Comparison of ENCODE assay signal across 9 cellular contexts in the genomic region with DNA sequence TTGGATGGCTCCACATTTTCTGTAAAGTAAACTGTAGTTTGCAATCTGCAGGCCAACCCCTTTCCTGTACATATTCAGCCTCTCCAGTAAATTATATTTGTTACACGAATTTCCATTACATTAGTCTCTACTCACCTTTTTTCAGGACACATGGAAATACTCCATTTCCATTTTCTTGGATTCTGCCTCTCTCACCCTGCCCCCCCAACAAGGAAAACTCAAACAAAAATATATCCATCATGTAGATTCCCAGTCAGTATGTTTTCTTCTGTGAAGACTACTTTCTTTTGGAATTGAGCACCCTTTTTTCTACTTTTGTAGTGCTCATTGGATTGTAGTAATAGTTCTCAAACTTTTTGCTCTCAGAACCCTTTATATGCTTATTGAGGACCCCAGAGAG. TPM values are rescaled to one million over a fixed set of nuclear protein-coding genes. Genes with fewer than 3 reads are reported as not detected.
DNase-seq lines count a peak whose midpoint lies in the region; ATAC-seq, FAIRE-seq and TF ChIP-seq lines count a peak whose summit lies in the region.
"Had no signal": no experiment of that assay in that cellular context is flagged by ENCODE, and none has a peak within 500 bp of the region (broad histone marks: within the 10 kb centered on the region; RNA-seq: fewer than 3 reads in every experiment).

No MANE protein-coding gene starts in this region.

- peaks cover 3% of the 10 kb centered on the region for H3K79me1 ChIP-seq in mesendoderm (ENCODE audit: low read length)

- H2BK15ac ChIP-seq in mesendoderm (replicated peaks; ENCODE audit: low read depth) = no peak overlapping the region

- H4K5ac ChIP-seq in mesendoderm (ENCODE audit: low read length) = no peak overlapping the region

- in situ Hi-C loops in HepG2 (cut with HindIII; ENCODE audit: extremely low pct_ligation_motif_present, low pct_unique_long_range_greater_than_20kb) (no loop called here), K562 (cut with MboI) (no loop called here)

- TF ChIP-seq CTCF in HepG2 (CRISPR knock-in tag; IDR thresholded peaks at IDR 0.05) = no peak
- TF ChIP-seq CTCF in right lobe of liver (IDR thresholded peaks at IDR 0.05) = no peak
- no peak for TF ChIP-seq CTCF in K562 (IDR thresholded peaks at IDR 0.05 in 2 of 3, conservative IDR thresholded peaks at IDR 0.05 in 1 of 3; ENCODE audit: insufficient read depth in 2 of 3, low read depth in 1 of 3, low read length in 3 of 3)
- TF ChIP-seq CTCF in uterus (IDR thresholded peaks at IDR 0.05) = no peak

- no peak overlapping the region for H3K18ac ChIP-seq in mesendoderm (ENCODE audit: low read length)

- TF ChIP-seq EP300 in HepG2 (IDR thresholded peaks at IDR 0.05; ENCODE audit: low read depth in 2 of 2, low read length in 2 of 2) = no peak
- no peak for TF ChIP-seq EP300 in HepG2 (CRISPR knock-in tag; IDR thresholded peaks at IDR 0.05; ENCODE audit: borderline replicate concordance)
- no peak for TF ChIP-seq EP300 in K562 (IDR thresholded peaks at IDR 0.05; ENCODE audit: low read length)

- H3K56ac ChIP-seq in mesendoderm (ENCODE audit: low read length) = no peak overlapping the region

- H4K8ac ChIP-seq in mesendoderm (ENCODE audit: low read depth, low read length) = no peak overlapping the region

- H3K9me3 ChIP-seq in HepG2 (ENCODE audit: low read length) (no peaks in the 10 kb centered on the region), right lobe of liver (no peaks in the 10 kb centered on the region), K562 (replicated peaks; ENCODE audit: control insufficient read depth, insufficient read depth, low read depth, low read length) (no peaks in the 10 kb centered on the region), uterus (no peaks in the 10 kb centered on the region)

- ATAC-seq in HepG2 (no peak), right lobe of liver (no peak), K562 (no peak), GM21360 (IDR thresholded peaks at IDR 0.05; ENCODE audit: unreplicated experiment) (no peak)

- peak overlapping the region; percentile 98 for H3K27ac ChIP-seq in HepG2 (ENCODE audit: extremely low read length, insufficient read depth, low read length)
- H3K27ac ChIP-seq in right lobe of liver = no peak overlapping the region
- H3K27ac ChIP-seq in K562 (ENCODE audit: extremely low read depth, low read depth, low read length) = no peak overlapping the region
- no peak overlapping the region for H3K27ac ChIP-seq in mesendoderm (ENCODE audit: low read depth, low read length)
- H3K27ac ChIP-seq in uterus = peak overlapping the region; percentile 97 to 100

- CTCF ChIA-PET in HepG2 (lab: Yijun Ruan, JAX; ENCODE audit: low intra/inter-chr PET ratio, low total read pairs) (no interaction called here), K562 (lab: Yijun Ruan, JAX; ENCODE audit: low intra/inter-chr PET ratio) (no interaction called here)

- H3K4me2 ChIP-seq in HepG2 (ENCODE audit: low read depth, low read length) (peak overlapping the region; percentile 86), K562 (ENCODE audit: insufficient read depth, low read length) (peak overlapping the region; percentile 88), mesendoderm (ENCODE audit: low read length) (peak overlapping the region; percentile 12)

- no peak overlapping the region for H2BK5ac ChIP-seq in mesendoderm (ENCODE audit: low read length)

- FAIRE-seq in HepG2 (lab: Jason Lieb, UNC) (no peak), K562 (lab: Jason Lieb, UNC) (no peak)

- BruUV-seq in HepG2 (replicated peaks; lab: Mats Ljungman, UMichigan) (no TSS peak), K562 (replicated peaks; lab: Mats Ljungman, UMichigan) (no TSS peak)

- no peaks in the 10 kb centered on the region for H3K36me3 ChIP-seq in HepG2 (replicated peaks in 1 of 2; ENCODE audit: control insufficient read depth in 1 of 2, insufficient read depth in 2 of 2, low read length in 2 of 2)
- no peaks in the 10 kb centered on the region for H3K36me3 ChIP-seq in right lobe of liver
- no peaks in the 10 kb centered on the region for H3K36me3 ChIP-seq in K562 (ENCODE audit: control insufficient read depth, insufficient read depth, low read length)
- no peaks in the 10 kb centered on the region for H3K36me3 ChIP-seq in mesendoderm (ENCODE audit: control insufficient read depth, insufficient read depth, low read length)
- H3K36me3 ChIP-seq in uterus = no peaks in the 10 kb centered on the region

- H4K20me1 ChIP-seq in HepG2 (ENCODE audit: insufficient read depth, low read length) (peaks cover 22% of the 10 kb centered on the region), K562 (replicated peaks; ENCODE audit: control insufficient read depth, insufficient read depth, low read length) (no peaks in the 10 kb centered on the region; the same call in 1 of the 2 replicates)

- 0% methylated on average over 1 of the region's 1 CpG for WGBS in HepG2 (ENCODE audit: low lambda C conversion rate)
- WGBS in right lobe of liver (ENCODE audit: insufficient coverage, low coverage, low lambda C conversion rate, missing lambda C conversion rate) = 47% methylated on average over 1 of the region's 1 CpG
- WGBS in K562 (ENCODE audit: insufficient coverage, low coverage, missing lambda C conversion rate) = 5% methylated on average over 1 of the region's 1 CpG
- WGBS in mesendoderm (ENCODE audit: extremely low coverage, insufficient coverage, low lambda C conversion rate) = no CpG with 5 or more reads among the region's 1 CpG

- H3K23ac ChIP-seq in mesendoderm (ENCODE audit: low read length) = no peak overlapping the region

- no peak overlapping the region for H3K4ac ChIP-seq in mesendoderm (ENCODE audit: low read depth, low read length)

- intact Hi-C loops in HepG2 (cut with micrococcal nuclease; ENCODE audit: unreplicated experiment) = no loop called here
- intact Hi-C loops in right lobe of liver (cut with DNase I) = no loop called here
- intact Hi-C loops in K562 (cut with micrococcal nuclease) = loop anchor here (5.0 kb wide), 3 partner anchors 34 to 211 kb away; a partner anchor contains a TSS
- intact Hi-C loops in uterus (cut with DNase I; ENCODE audit: low total_unique reads) = no loop called here

- TF ChIP-seq POLR2A in HepG2 (IDR thresholded peaks at IDR 0.05; ENCODE audit: insufficient read depth in 1 of 2, low read depth in 2 of 2, low read length in 2 of 2) = no peak
- TF ChIP-seq POLR2A in right lobe of liver (IDR thresholded peaks at IDR 0.05) = no peak
- no peak for TF ChIP-seq POLR2A in K562 (conservative IDR thresholded peaks at IDR 0.05)
- no peak for TF ChIP-seq POLR2A in uterus (IDR thresholded peaks at IDR 0.05)

- no peak for DNase-seq in HepG2 (ENCODE audit: low spot score)
- no peak for DNase-seq in right lobe of liver
- DNase-seq in K562 (ENCODE audit: extremely low read depth in 1 of 4, low spot score in 3 of 4) = no peak
- DNase-seq in mesendoderm = no peak
- no peak for DNase-seq in uterus
- no peak for DNase-seq in OCI-M1 (lab: John Stamatoyannopoulos, UW)
- no peak for DNase-seq in effector CD4-positive, alpha-beta T cell
- DNase-seq: NCI-H187 had no signal

- H3K4me1 ChIP-seq in HepG2 (ENCODE audit: insufficient read depth, low read length) (peaks cover 53% of the 10 kb centered on the region), right lobe of liver (peaks cover 0 to 16% (median 4%) of the 10 kb centered on the region in 4 donors), K562 (replicated peaks in 1 of 2; ENCODE audit: control insufficient read depth in 2 of 2, insufficient read depth in 2 of 2, low read length in 2 of 2) (peaks cover 10 to 23% of the 10 kb centered on the region in 2 experiments; a peak in 4 of 5 replicates), mesendoderm (ENCODE audit: control insufficient read depth, low read depth, low read length) (no peaks in the 10 kb centered on the region), uterus (no peaks in the 10 kb centered on the region)

- H3K79me2 ChIP-seq in HepG2 (ENCODE audit: insufficient read depth, low read length) (peaks cover 77% of the 10 kb centered on the region), K562 (ENCODE audit: control insufficient read depth, insufficient read depth, low read length) (peaks cover 77% of the 10 kb centered on the region), mesendoderm (ENCODE audit: control insufficient read depth, insufficient read depth, low read length) (peaks cover 48% of the 10 kb centered on the region)

- H3K9ac ChIP-seq in HepG2 (ENCODE audit: insufficient read depth, low read depth, low read length) (peak overlapping the region; percentile 96), K562 (ENCODE audit: insufficient read depth in 1 of 2, low read depth in 2 of 2, low read length in 2 of 2) (peak overlapping the region in 1 of 2 experiments; percentile 95; a peak in 2 of 4 replicates), mesendoderm (ENCODE audit: low read length) (no peak overlapping the region)

- H3K4me3 ChIP-seq in HepG2 (replicated peaks in 1 of 3; ENCODE audit: insufficient read depth in 1 of 3, low read depth in 2 of 3, low read length in 3 of 3) (peak overlapping the region; percentile 86 to 99 (median 98)), right lobe of liver (no peak overlapping the region), K562 (peak overlapping the region; percentile 70), mesendoderm (ENCODE audit: low read length) (no peak overlapping the region), uterus (peak overlapping the region; percentile 87 to 98)

- no peak overlapping the region for H2AFZ ChIP-seq in HepG2 (ENCODE audit: low read length)
- H2AFZ ChIP-seq in K562 (ENCODE audit: low read depth, low read length) = no peak overlapping the region

- POLR2A ChIA-PET in HepG2 (lab: Yijun Ruan, JAX) = interaction anchor here (0.8 to 2.2 kb wide), 3 partner anchors 12 to 43 kb away, joined by 4 to 10 read pairs (median 4); no protein-coding TSS in a partner anchor
- POLR2A ChIA-PET in K562 (lab: Yijun Ruan, JAX) = interaction anchor here (1.0 to 3.0 kb wide), 4 partner anchors 11 to 66 kb away, joined by 3 to 19 read pairs (median 8); no protein-coding TSS in a partner anchor

- no peak overlapping the region for H2BK120ac ChIP-seq in mesendoderm (ENCODE audit: low read depth, low read length)

- H3K9me1 ChIP-seq in K562 (ENCODE audit: control insufficient read depth, insufficient read depth, low read length) = no peaks in the 10 kb centered on the region

- H3K27me3 ChIP-seq in HepG2 (ENCODE audit: control insufficient read depth in 1 of 2, insufficient read depth in 2 of 2, low read length in 2 of 2) (no peaks in the 10 kb centered on the region; a peak in 1 of 5 replicates), right lobe of liver (no peaks in the 10 kb centered on the region), K562 (ENCODE audit: control insufficient read depth in 2 of 2, insufficient read depth in 2 of 2, low read length in 2 of 2) (no peaks in the 10 kb centered on the region), mesendoderm (ENCODE audit: insufficient read depth, low read length, poor library complexity) (no peaks in the 10 kb centered on the region), uterus (no peaks in the 10 kb centered on the region)

- no peak overlapping the region for H2AK5ac ChIP-seq in mesendoderm (ENCODE audit: low read length)

- TF ChIP-seq RAD21 in HepG2 (CRISPR knock-in tag; IDR thresholded peaks at IDR 0.05) (no peak), K562 (CRISPR knock-in tag; conservative IDR thresholded peaks at IDR 0.05 in 1 of 2, IDR thresholded peaks at IDR 0.05 in 1 of 2) (no peak)

RNA-seq across cellular contexts. Expression of a gene that starts 2.9 kb away (rescaled TPM):
- 26.2 and 32.3 TPM in 2 replicates for total RNA-seq in HepG2 (2016; rRNA removed; fragmentation: Illumina TruSeq; extraction: Trizol)
- 24.3 and 34.3 TPM in 2 replicates for total RNA-seq in HepG2 (2016; cell fraction: cytosol; rRNA removed; fragmentation: Illumina TruSeq; extraction: Trizol; ENCODE audit: low read depth)
- total RNA-seq in HepG2 (2016; cell fraction: insoluble cytoplasmic fraction; rRNA removed; fragmentation: Illumina TruSeq; extraction: Trizol) = 26.8 and 33.7 TPM in 2 replicates
- 16.7 and 17.3 TPM in 2 replicates for total RNA-seq in HepG2 (2016; cell fraction: membrane; rRNA removed; fragmentation: Illumina TruSeq; extraction: Trizol)
- total RNA-seq in HepG2 (2016; cell fraction: nucleus; rRNA removed; fragmentation: Illumina TruSeq; extraction: Trizol) = 18.8 and 22.5 TPM in 2 replicates
- 7.3 and 8.0 TPM in 2 replicates for polyA plus RNA-seq in HepG2 (2011; rRNA removed)
- polyA plus RNA-seq in HepG2 (2011; cell fraction: cytosol; rRNA removed) = 5.0 and 7.2 TPM in 2 replicates
- polyA plus RNA-seq in HepG2 (2011; cell fraction: nucleus; rRNA removed) = 3.7 and 4.9 TPM in 2 replicates
- 11.2 and 12.0 TPM in 2 replicates for polyA plus RNA-seq in HepG2 (2012)
- polyA plus RNA-seq in HepG2 (2016; cell fraction: cytosol; fragmentation: Illumina TruSeq; extraction: Trizol; ENCODE audit: low read depth) = 2.3 and 2.4 TPM in 2 replicates
- 39.7 and 39.9 TPM in 2 replicates for polyA plus RNA-seq in HepG2 (2016; cell fraction: insoluble cytoplasmic fraction; fragmentation: Illumina TruSeq; extraction: Trizol; ENCODE audit: low read depth)
- polyA plus RNA-seq in HepG2 (2016; cell fraction: membrane; fragmentation: Illumina TruSeq; extraction: Trizol; ENCODE audit: low read depth) = 7.4 and 8.2 TPM in 2 replicates
- polyA plus RNA-seq in HepG2 (2016; cell fraction: nucleus; fragmentation: Illumina TruSeq; extraction: Trizol; ENCODE audit: insufficient read depth, low read depth) = 26.4 and 26.9 TPM in 2 replicates
- polyA minus RNA-seq in HepG2 (2011; rRNA and poly(A)+ RNA removed; ENCODE audit: low replicate concordance) = 11.5 and 16.5 TPM in 2 replicates
- polyA minus RNA-seq in HepG2 (2011; cell fraction: cytosol; rRNA and poly(A)+ RNA removed) = 6.4 and 7.6 TPM in 2 replicates
- 9.3 and 11.1 TPM in 2 replicates for polyA minus RNA-seq in HepG2 (2011; cell fraction: nucleus; rRNA and poly(A)+ RNA removed)
- total RNA-seq in right lobe of liver = 1 to 10 TPM; 4.9 to 5.6 (median 5.4) TPM
- total RNA-seq in K562 (2011; cell fraction: chromatin; rRNA removed; ENCODE audit: low replicate concordance) = 6.7 and 7.6 TPM in 2 replicates
- 3.9 and 4.3 TPM in 2 replicates for total RNA-seq in K562 (2011; cell fraction: nucleolus; rRNA removed)
- total RNA-seq in K562 (2011; cell fraction: nucleoplasm; rRNA removed) = 4.7 and 5.0 TPM in 2 replicates
- 7.4 and 9.0 TPM in 2 replicates for total RNA-seq in K562 (2014; rRNA removed)
- total RNA-seq in K562 (2014; rRNA removed; fragmentation: Illumina TruSeq; extraction: Trizol) = 12.6 and 14.6 TPM in 2 replicates
- 11.9 and 13.0 TPM in 2 replicates for total RNA-seq in K562 (2015; rRNA removed; fragmentation: Illumina TruSeq; extraction: Trizol)
- 17.6 and 19.0 TPM in 2 replicates for total RNA-seq in K562 (2021)
- 5.7 and 7.0 TPM in 2 replicates for polyA plus RNA-seq in K562 (2011; rRNA removed)
- 4.3 and 5.6 TPM in 2 replicates for polyA plus RNA-seq in K562 (2011; cell fraction: cytosol; rRNA removed)
- 3.7 and 3.9 TPM in 2 replicates for polyA plus RNA-seq in K562 (2011; cell fraction: nucleus; rRNA removed)
- polyA plus RNA-seq in K562 (2012) = 6.6 and 7.9 TPM in 2 replicates
- 10.6 and 14.0 TPM in 2 replicates for polyA plus RNA-seq in K562 (2014; fragmentation: Illumina TruSeq; extraction: Trizol)
- 1 to 10 TPM; 2.1 to 2.7 TPM for polyA plus RNA-seq in K562 (2014; fragmentation: Nextera tagmentation; extraction: Ambion mirVana)
- 6.2 and 7.8 TPM in 2 replicates for polyA plus RNA-seq in K562 (2014; rRNA removed)
- 14.7 and 16.9 TPM in 2 replicates for polyA minus RNA-seq in K562 (2011; rRNA and poly(A)+ RNA removed)
- 4.9 and 5.4 TPM in 2 replicates for polyA minus RNA-seq in K562 (2011; cell fraction: cytosol; rRNA and poly(A)+ RNA removed)
- polyA minus RNA-seq in K562 (2011; cell fraction: nucleus; rRNA and poly(A)+ RNA removed) = 3.5 and 5.7 TPM in 2 replicates
- polyA plus RNA-seq in mesendoderm (2013, experiment 1 of 2) = 8.0 TPM
- polyA plus RNA-seq in mesendoderm (2013, experiment 2 of 2) = 8.3 TPM
- total RNA-seq in uterus = 10 to 100 TPM; 17.2 to 26.1 (median 20.2) TPM

Comparison
In these comparisons a context has a peak if more than half of its experiments do, and no peak if none do; other contexts are left out.
1. H3K27ac ChIP-seq: peak in HepG2 (single experiment) and uterus (2 of 2); none in right lobe of liver (0 of 3), K562 (single experiment) and mesendoderm (single experiment).
2. H3K4me3 ChIP-seq: peak in HepG2 (3 of 3), K562 (single experiment) and uterus (2 of 2); none in right lobe of liver (0 of 3) and mesendoderm (single experiment).
3. H3K4me2 ChIP-seq: peak in every context shown above with its lines; median percentile 88 in K562; 86 in HepG2; 12 in mesendoderm.